In genomic region chr7:8714791-8715190, GRCh38 we compare ENCODE assay signal across 17 cellular contexts.
A peak's percentile ranks its signal among the peaks of the same experiment; 100 is the strongest.
DNase-seq lines count a peak whose midpoint lies in the region; ATAC-seq and TF ChIP-seq lines count a peak whose summit lies in the region.
"Had no signal": no experiment of that assay in that cellular context is flagged by ENCODE, and none has a peak within 500 bp of the region (broad histone marks: within the 10 kb centered on the region; RNA-seq: fewer than 3 reads in every experiment).

No MANE protein-coding gene starts in this region.

- intact Hi-C loops in dorsolateral prefrontal cortex (cut with DNase I), result no loop called here
- intact Hi-C loops in CD8-positive, alpha-beta T cell (cut with DNase I, micrococcal nuclease), result no loop called here

- H3K27ac ChIP-seq in dorsolateral prefrontal cortex, result no peak overlapping the region
- no peak overlapping the region for H3K27ac ChIP-seq in CD8-positive, alpha-beta T cell (ENCODE audit: low read depth, low read length)
- H3K27ac ChIP-seq: BLaER1, HL-60 had no signal

- no peaks in the 10 kb centered on the region for H3K36me3 Mint-ChIP-seq in CD8-positive, alpha-beta T cell

- ATAC-seq in CD8-positive, alpha-beta T cell, result no peak

- POLR2A ChIA-PET in CD8-positive, alpha-beta T cell (lab: Charles Lee), result no interaction called here

- no peaks in the 10 kb centered on the region for H3K9me3 ChIP-seq in BE2C
- H3K9me3 ChIP-seq in CD8-positive, alpha-beta T cell (ENCODE audit: low read length), result no peaks in the 10 kb centered on the region
- H3K9me3 ChIP-seq: BLaER1 had no signal

- H3K4me1 Mint-ChIP-seq in CD8-positive, alpha-beta T cell (ENCODE audit: low read depth), result no peaks in the 10 kb centered on the region

- no peaks in the 10 kb centered on the region for H3K27me3 Mint-ChIP-seq in CD8-positive, alpha-beta T cell (ENCODE audit: low read depth)

- CTCF ChIA-PET in CD8-positive, alpha-beta T cell (lab: Charles Lee), result no interaction called here

- no peaks in the 10 kb centered on the region for H3K27me3 ChIP-seq in BE2C
- peaks cover 0 to 6% (median 0%) of the 10 kb centered on the region in 45 donors for H3K27me3 ChIP-seq in dorsolateral prefrontal cortex
- H3K27me3 ChIP-seq in CD8-positive, alpha-beta T cell (ENCODE audit: insufficient read depth, low read length), result no peaks in the 10 kb centered on the region
- H3K27me3 ChIP-seq: BLaER1 had no signal

- in situ Hi-C loops in Caki2 (cut with HindIII; ENCODE audit: low pct_unique_long_range_greater_than_20kb, low sequenced_read_pairs), result no loop called here

- H3K36me3 ChIP-seq in BE2C, result no peaks in the 10 kb centered on the region
- H3K36me3 ChIP-seq in CD8-positive, alpha-beta T cell (ENCODE audit: insufficient read depth, low read length), result no peaks in the 10 kb centered on the region
- H3K36me3 ChIP-seq: BLaER1 had no signal

- peak; percentile 35 for DNase-seq in BE2C
- peak; percentile 1 for DNase-seq in Caki2 (ENCODE audit: low read depth)
- peak; percentile 7 for DNase-seq in OCI-M1 (lab: John Stamatoyannopoulos, UW)
- peak; percentile 38 for DNase-seq in foreskin melanocyte
- no peak for DNase-seq in dorsolateral prefrontal cortex
- no peak for DNase-seq in CD8-positive, alpha-beta T cell
- no peak for DNase-seq in activated effector memory CD4-positive, alpha-beta T cell treated with Interleukin-2 at 50 U/mL for 16 hours
- DNase-seq: COR-L47, DMS79, HCEC 1CT, NCI-H1417 treated with DMSO at 0.1 percent for 48 hours, NCI-H1930, NCI-H345, NCI-H526, SHP77 treated with DMSO at 0.1 percent for 48 hours had no signal

- no peak overlapping the region for H3K4me3 Mint-ChIP-seq in CD8-positive, alpha-beta T cell

- H3K4me1 ChIP-seq in BE2C, result peaks cover 12% of the 10 kb centered on the region; the same call in 1 of the 2 replicates
- H3K4me1 ChIP-seq in CD8-positive, alpha-beta T cell (ENCODE audit: insufficient read depth, low read length), result no peaks in the 10 kb centered on the region
- H3K4me1 ChIP-seq: BLaER1 had no signal

- H3K27ac Mint-ChIP-seq in CD8-positive, alpha-beta T cell, result no peak overlapping the region

- no peaks in the 10 kb centered on the region for H3K9me3 Mint-ChIP-seq in CD8-positive, alpha-beta T cell

- TF ChIP-seq CTCF in BE2C (IDR thresholded peaks at IDR 0.05; ENCODE audit: low read depth, low read length) (no peak), dorsolateral prefrontal cortex (IDR thresholded peaks at IDR 0.05 in 54 of 56, conservative IDR thresholded peaks at IDR 0.05 in 2 of 56; ENCODE audit: low read depth in 1 of 56, partially characterized antibody in 56 of 56) (no peak)
- TF ChIP-seq CTCF in CD8-positive, alpha-beta T cell (IDR thresholded peaks at IDR 0.05), result no peak

- H3K4me3 ChIP-seq in BE2C (ENCODE audit: low read depth, low read length) (no peak overlapping the region), dorsolateral prefrontal cortex (no peak overlapping the region)
- H3K4me3 ChIP-seq in CD8-positive, alpha-beta T cell (ENCODE audit: low read depth, low read length), result no peak overlapping the region
- H3K4me3 ChIP-seq: BLaER1 had no signal

Comparison
In these comparisons a context has a peak if more than half of its experiments do, and no peak if none do; other contexts are left out.
1. DNase-seq: peak in BE2C (single experiment), Caki2 (single experiment), OCI-M1 (single experiment) and foreskin melanocyte (single experiment); none in dorsolateral prefrontal cortex (0 of 10), CD8-positive, alpha-beta T cell (0 of 7) and activated effector memory CD4-positive, alpha-beta T cell treated with Interleukin-2 at 50 U/mL for 16 hours (single experiment).